ENCODE assay signal across 22 cellular contexts in the genomic region with DNA sequence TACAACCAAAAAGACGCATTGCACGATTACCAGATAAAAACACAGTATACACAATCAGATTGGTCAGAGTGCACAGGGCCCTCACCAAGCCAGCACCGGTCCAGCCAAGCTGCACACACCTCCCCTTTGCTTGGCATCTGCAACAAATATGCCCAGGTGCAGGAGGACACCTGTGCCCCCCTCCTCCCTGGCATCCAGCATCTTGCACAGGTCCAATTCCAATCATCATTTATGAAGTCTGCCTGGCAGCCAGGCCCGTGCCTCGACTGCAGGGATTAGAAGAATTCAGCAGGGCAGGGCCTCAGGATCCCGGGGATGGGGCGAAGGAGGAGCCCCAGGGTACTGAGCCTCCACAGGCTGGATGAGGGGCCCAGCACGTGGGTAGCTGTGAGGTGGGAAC.
"Had no signal": no experiment of that assay in that cellular context is flagged by ENCODE, and none has a peak within 500 bp of the region (broad histone marks: within the 10 kb centered on the region; RNA-seq: fewer than 3 reads in every experiment).

No MANE protein-coding gene starts in this region.

- H3K9me3 Mint-ChIP-seq: activated B cell treated with CpG ODN at 0.5 μM for 24 hours; activated CD4-positive, alpha-beta memory T cell treated with anti-CD3 and anti-CD28 coated beads for 36 hours; activated naive CD8-positive, alpha-beta T cell treated with anti-CD3 and anti-CD28 coated beads for 36 hours; activated T-helper 17 cell treated with anti-CD3 and anti-CD28 coated beads, Interleukin-2, amount 50 U/mL, for 72 hours had no signal

- H3K27ac Mint-ChIP-seq: activated B cell treated with CpG ODN at 0.5 μM for 24 hours; activated CD4-positive, alpha-beta memory T cell treated with anti-CD3 and anti-CD28 coated beads for 36 hours; activated CD4-positive, alpha-beta T cell treated with anti-CD3 and anti-CD28 coated beads, Interleukin-2, amount 10 ng/mL, durations not matched to agents 24 days and 14 days; activated naive CD4-positive, alpha-beta T cell treated with anti-CD3 and anti-CD28 coated beads, Interleukin-2, amount 10 ng/mL, durations not matched to agents 7 days and 5 days; activated naive CD8-positive, alpha-beta T cell treated with anti-CD3 and anti-CD28 coated beads for 36 hours; activated T-helper 17 cell treated with anti-CD3 and anti-CD28 coated beads, Interleukin-2, amount 50 U/mL, for 72 hours; T-helper 17 cell had no signal

- H3K4me3 ChIP-seq: cardiac muscle cell, MG63, PC-9 had no signal

- H3K36me3 Mint-ChIP-seq: activated CD4-positive, alpha-beta memory T cell treated with anti-CD3 and anti-CD28 coated beads for 36 hours; activated naive CD4-positive, alpha-beta T cell treated with anti-CD3 and anti-CD28 coated beads, Interleukin-2, amount 10 ng/mL, durations not matched to agents 7 days and 5 days; activated naive CD8-positive, alpha-beta T cell treated with anti-CD3 and anti-CD28 coated beads for 36 hours had no signal

- H3K27ac ChIP-seq: brain microvascular endothelial cell, cardiac muscle cell, PC-9 had no signal

- H3K4me1 Mint-ChIP-seq: activated B cell treated with CpG ODN at 0.5 μM for 24 hours; activated naive CD8-positive, alpha-beta T cell treated with anti-CD3 and anti-CD28 coated beads for 36 hours; activated T-helper 17 cell treated with anti-CD3 and anti-CD28 coated beads, Interleukin-2, amount 50 U/mL, for 72 hours; T-helper 17 cell had no signal

- H3K36me3 ChIP-seq: brain microvascular endothelial cell, cardiac muscle cell, MG63 had no signal

- DNase-seq: activated B cell treated with CpG ODN at 0.5 μM for 24 hours; activated CD4-positive, alpha-beta memory T cell treated with anti-CD3 and anti-CD28 coated beads for 36 hours; activated CD4-positive, alpha-beta T cell treated with anti-CD3 and anti-CD28 coated beads for 1 hour; activated CD4-positive, alpha-beta T cell treated with anti-CD3 and anti-CD28 coated beads, Interleukin-2, amount 10 ng/mL, durations not matched to agents 24 days and 14 days; activated CD8-positive, alpha-beta memory T cell treated with anti-CD3 and anti-CD28 coated beads for 24 hours; activated gamma-delta T cell treated with Interleukin-2 at 50 U/mL for 16 hours; activated naive CD4-positive, alpha-beta T cell treated with anti-CD3 and anti-CD28 coated beads, Interleukin-2, amount 10 ng/mL, durations not matched to agents 7 days and 5 days; activated naive CD8-positive, alpha-beta T cell treated with anti-CD3 and anti-CD28 coated beads for 36 hours; activated T-cell treated with anti-CD3 and anti-CD28 coated beads, Interleukin-2, amount 50 U/mL, for 48 hours; brain microvascular endothelial cell; MG63; NCI-H1092 treated with DMSO at 0.1 percent for 48 hours; NCI-H1417 treated with DMSO at 0.1 percent for 48 hours; NCI-H1694 treated with DMSO at 0.1 percent for 48 hours; NCI-H2029 treated with DMSO at 0.1 percent for 48 hours; NCI-H510A treated with DMSO at 0.1 percent for 48 hours; PC-9; SIG-M5; T-helper 17 cell; T-helper 9 cell had no signal

- H3K4me3 Mint-ChIP-seq: activated B cell treated with CpG ODN at 0.5 μM for 24 hours; activated CD4-positive, alpha-beta memory T cell treated with anti-CD3 and anti-CD28 coated beads for 36 hours; activated CD4-positive, alpha-beta T cell treated with anti-CD3 and anti-CD28 coated beads, Interleukin-2, amount 10 ng/mL, durations not matched to agents 24 days and 14 days; activated naive CD4-positive, alpha-beta T cell treated with anti-CD3 and anti-CD28 coated beads, Interleukin-2, amount 10 ng/mL, durations not matched to agents 7 days and 5 days; activated naive CD8-positive, alpha-beta T cell treated with anti-CD3 and anti-CD28 coated beads for 36 hours; activated T-helper 17 cell treated with anti-CD3 and anti-CD28 coated beads, Interleukin-2, amount 50 U/mL, for 72 hours; T-helper 17 cell had no signal

- H3K27me3 Mint-ChIP-seq: activated B cell treated with CpG ODN at 0.5 μM for 24 hours; activated CD4-positive, alpha-beta T cell treated with anti-CD3 and anti-CD28 coated beads, Interleukin-2, amount 10 ng/mL, durations not matched to agents 24 days and 14 days; activated naive CD8-positive, alpha-beta T cell treated with anti-CD3 and anti-CD28 coated beads for 36 hours; activated T-helper 17 cell treated with anti-CD3 and anti-CD28 coated beads, Interleukin-2, amount 50 U/mL, for 72 hours; T-helper 17 cell had no signal

- H3K27me3 ChIP-seq: brain microvascular endothelial cell, cardiac muscle cell, MG63 had no signal

- H2AFZ ChIP-seq: PC-9 had no signal

- H3K9me3 ChIP-seq: MG63 had no signal
